Comparison of ENCODE assay signal across 1 cellular context in genomic region chr2:106561356-106561755, GRCh38.
TF ChIP-seq lines count a peak whose summit lies in the region.

No MANE protein-coding gene starts in this region.

TF ChIP-seq in GM23338, 12 proteins besides CTCF, POLR2A, EP300 and RAD21 (continued from another document):
- TF ChIP-seq ZNF462 (CRISPR knock-in tag; IDR thresholded peaks at IDR 0.05) (no peak), JUNB (IDR thresholded peaks at IDR 0.05; ENCODE audit: unreplicated experiment) (no peak)
TF ChIP-seq in GM23338: peak in this region for 0.
